Comparison of ENCODE assay signal across 14 cellular contexts in genomic region chr18:41936471-41937134, GRCh38. TPM values are rescaled to one million over a fixed set of nuclear protein-coding genes. Genes with fewer than 3 reads are reported as not detected.
DNase-seq lines count a peak whose midpoint lies in the region; ATAC-seq, FAIRE-seq and TF ChIP-seq lines count a peak whose summit lies in the region.
"Had no signal": no experiment of that assay in that cellular context is flagged by ENCODE, and none has a peak within 500 bp of the region (broad histone marks: within the 10 kb centered on the region; RNA-seq: fewer than 3 reads in every experiment).

No MANE protein-coding gene starts in this region.

- no peak overlapping the region for H3K27ac ChIP-seq in BLaER1 treated with 17β-estradiol and CSF1 and Interleukin-3, amounts not matched to agents 10 nM and 100 nM
- H3K27ac ChIP-seq in upper lobe of left lung, result no peak overlapping the region
- H3K27ac ChIP-seq: C4-2B, WERI-Rb-1 had no signal

- peaks cover 11% of the 10 kb centered on the region for H3K4me1 Mint-ChIP-seq in activated naive CD8-positive, alpha-beta T cell treated with anti-CD3 and anti-CD28 coated beads, Interleukin-2, amount 50 U/mL, for 24 hours

- H4K20me1 ChIP-seq in BLaER1 treated with 17β-estradiol and CSF1 and Interleukin-3, amounts not matched to agents 10 nM and 100 nM, result no peaks in the 10 kb centered on the region

- TF ChIP-seq POLR2A in upper lobe of left lung (IDR thresholded peaks at IDR 0.05), result no peak

- 13 to 21% methylated on average over 2 of the region's 2 CpGs for whole genome bisulfite sequencing in upper lobe of left lung, 2 donors

- DNase-seq in upper lobe of left lung (no peak), T1000 (lab: John Stamatoyannopoulos, UW) (no peak), medulla oblongata (ENCODE audit: extremely low spot score) (no peak)
- no peak for DNase-seq in activated naive CD8-positive, alpha-beta T cell treated with anti-CD3 and anti-CD28 coated beads, Interleukin-2, amount 50 U/mL, for 24 hours
- DNase-seq: effector CD4-positive, alpha-beta T cell; NCI-H2029 treated with DMSO at 0.1 percent for 48 hours; PC-3; stimulated activated naive CD8-positive, alpha-beta T cell treated with anti-CD3 and anti-CD28 coated beads, Interleukin-15, Interleukin-2, amounts not matched to agents 100 U/mL and 50 U/mL, for 24 hours; WERI-Rb-1 had no signal

- H3K9me3 Mint-ChIP-seq in activated naive CD8-positive, alpha-beta T cell treated with anti-CD3 and anti-CD28 coated beads, Interleukin-2, amount 50 U/mL, for 24 hours, result no peaks in the 10 kb centered on the region

- H3K36me3 ChIP-seq in BLaER1 treated with 17β-estradiol and CSF1 and Interleukin-3, amounts not matched to agents 10 nM and 100 nM, result no peaks in the 10 kb centered on the region
- H3K36me3 ChIP-seq in upper lobe of left lung, result no peaks in the 10 kb centered on the region
- H3K36me3 ChIP-seq: WERI-Rb-1 had no signal

- peak; percentile 56 for ATAC-seq in GM19324 (IDR thresholded peaks at IDR 0.05; ENCODE audit: low FRiP score, unreplicated experiment)
- ATAC-seq in HG03135 (IDR thresholded peaks at IDR 0.05; ENCODE audit: unreplicated experiment), result peak; percentile 73
- no peak for ATAC-seq in upper lobe of left lung (ENCODE audit: low FRiP score in 2 of 2)
- ATAC-seq in activated naive CD8-positive, alpha-beta T cell treated with anti-CD3 and anti-CD28 coated beads, Interleukin-2, amount 50 U/mL, for 24 hours, result no peak
- ATAC-seq: PC-3; stimulated activated naive CD8-positive, alpha-beta T cell treated with anti-CD3 and anti-CD28 coated beads, Interleukin-15, Interleukin-2, amounts not matched to agents 100 U/mL and 50 U/mL, for 24 hours had no signal

- no peak for TF ChIP-seq CTCF in upper lobe of left lung (IDR thresholded peaks at IDR 0.05)

- H3K27ac Mint-ChIP-seq in activated naive CD8-positive, alpha-beta T cell treated with anti-CD3 and anti-CD28 coated beads, Interleukin-2, amount 50 U/mL, for 24 hours, result no peak overlapping the region

- peak; percentile 47 for FAIRE-seq in islet of Langerhans (lab: Jason Lieb, UNC)

- TF ChIP-seq EP300 in upper lobe of left lung (IDR thresholded peaks at IDR 0.05), result no peak

- no peak overlapping the region for H3K9ac ChIP-seq in BLaER1 treated with 17β-estradiol and CSF1 and Interleukin-3, amounts not matched to agents 10 nM and 100 nM

- peaks cover 14% of the 10 kb centered on the region for H3K27me3 Mint-ChIP-seq in activated naive CD8-positive, alpha-beta T cell treated with anti-CD3 and anti-CD28 coated beads, Interleukin-2, amount 50 U/mL, for 24 hours

- H3K9me3 ChIP-seq in BLaER1 treated with 17β-estradiol and CSF1 and Interleukin-3, amounts not matched to agents 10 nM and 100 nM (replicated peaks in 1 of 11), result no peaks in the 10 kb centered on the region
- no peaks in the 10 kb centered on the region for H3K9me3 ChIP-seq in upper lobe of left lung

- peaks cover 9 to 28% (median 12%) of the 10 kb centered on the region in 10 experiments; a peak in 19 of 20 replicates for H3K4me1 ChIP-seq in BLaER1 treated with 17β-estradiol and CSF1 and Interleukin-3, amounts not matched to agents 10 nM and 100 nM
- no peaks in the 10 kb centered on the region for H3K4me1 ChIP-seq in upper lobe of left lung

- no peaks in the 10 kb centered on the region for H3K27me3 ChIP-seq in BLaER1 treated with 17β-estradiol and CSF1 and Interleukin-3, amounts not matched to agents 10 nM and 100 nM
- H3K27me3 ChIP-seq in upper lobe of left lung, result no peaks in the 10 kb centered on the region

- no peak overlapping the region for H3K4me3 Mint-ChIP-seq in activated naive CD8-positive, alpha-beta T cell treated with anti-CD3 and anti-CD28 coated beads, Interleukin-2, amount 50 U/mL, for 24 hours

- no peaks in the 10 kb centered on the region for H3K36me3 Mint-ChIP-seq in activated naive CD8-positive, alpha-beta T cell treated with anti-CD3 and anti-CD28 coated beads, Interleukin-2, amount 50 U/mL, for 24 hours (ENCODE audit: low read depth)

- H3K4me3 ChIP-seq in BLaER1 treated with 17β-estradiol and CSF1 and Interleukin-3, amounts not matched to agents 10 nM and 100 nM, result no peak overlapping the region
- no peak overlapping the region for H3K4me3 ChIP-seq in upper lobe of left lung

- H3K4me2 ChIP-seq in BLaER1 treated with 17β-estradiol and CSF1 and Interleukin-3, amounts not matched to agents 10 nM and 100 nM, result peak overlapping the region; percentile 18 to 66 (median 51); a peak in 21 of 22 replicates

RNA-seq across cellular contexts. Expression of gene PIK3C3, which starts 18.4 kb away (rescaled TPM):
- total RNA-seq in upper lobe of left lung, result 10 to 100 TPM; 26.5 to 78.6 (median 44.9) TPM

Comparison
In these comparisons a context has a peak if more than half of its experiments do, and no peak if none do; other contexts are left out.
1. ATAC-seq: peak in GM19324 (single experiment) and HG03135 (single experiment); none in upper lobe of left lung (0 of 2) and activated naive CD8-positive, alpha-beta T cell treated with anti-CD3 and anti-CD28 coated beads, Interleukin-2, amount 50 U/mL, for 24 hours (single experiment).